ENCODE assay signal across 10 cellular contexts in the genomic region with DNA sequence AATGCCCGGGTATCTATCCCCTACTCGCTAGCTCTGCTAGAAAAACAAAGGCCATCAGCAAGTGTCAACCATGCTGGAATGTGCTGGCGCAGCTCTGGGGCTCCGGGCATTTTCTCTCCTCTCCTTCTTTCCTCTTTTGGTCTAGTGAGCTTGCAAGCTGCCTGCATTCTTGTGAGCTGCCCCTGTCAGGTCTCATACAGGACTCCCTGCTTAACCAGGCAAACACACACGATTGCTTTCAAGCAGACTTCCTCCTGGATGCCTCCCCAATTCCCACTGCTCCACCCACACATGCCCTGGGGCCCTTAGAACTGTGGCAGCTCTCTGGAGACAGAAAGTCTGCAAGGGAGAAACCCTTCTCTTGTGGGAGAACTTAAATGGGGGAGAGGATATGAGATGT. TPM values are rescaled to one million over a fixed set of nuclear protein-coding genes. Genes with fewer than 3 reads are reported as not detected.
DNase-seq lines count a peak whose midpoint lies in the region; TF ChIP-seq lines count a peak whose summit lies in the region.
"Had no signal": no experiment of that assay in that cellular context is flagged by ENCODE, and none has a peak within 500 bp of the region (broad histone marks: within the 10 kb centered on the region; RNA-seq: fewer than 3 reads in every experiment).

No MANE protein-coding gene starts in this region.

- TF ChIP-seq CTCF in Calu3 (IDR thresholded peaks at IDR 0.05; ENCODE audit: unreplicated experiment) (no peak), endothelial cell (IDR thresholded peaks at IDR 0.05; ENCODE audit: unreplicated experiment) (no peak)

- no peak overlapping the region for H4K8ac ChIP-seq in neuronal stem cell (ENCODE audit: low read depth, low read length)

- H3K9ac ChIP-seq in NT2/D1 (ENCODE audit: insufficient read length, low read depth) (no peak overlapping the region), neuronal stem cell (ENCODE audit: low read depth, low read length, poor library complexity) (no peak overlapping the region)

- no peak overlapping the region for H3K4me3 Mint-ChIP-seq in Calu3 (ENCODE audit: low read depth, unreplicated experiment)
- H3K4me3 Mint-ChIP-seq in endothelial cell (ENCODE audit: unreplicated experiment), result no peak overlapping the region
- H3K4me3 Mint-ChIP-seq: memory B cell had no signal

- intact Hi-C loops in Calu3 (cut with micrococcal nuclease; ENCODE audit: unreplicated experiment), result loop anchor here (5.0 kb wide), 1 partner anchor 45 kb away; no protein-coding TSS in a partner anchor

- H3K36me3 ChIP-seq in NT2/D1 (ENCODE audit: insufficient read depth, insufficient read length, low read length) (no peaks in the 10 kb centered on the region), neuronal stem cell (replicated peaks in 1 of 2; ENCODE audit: control insufficient read depth in 2 of 2, insufficient read depth in 2 of 2, low read length in 2 of 2) (no peaks in the 10 kb centered on the region)

- no peak overlapping the region for H3K14ac ChIP-seq in neuronal stem cell (ENCODE audit: low read length)

- H3K4me3 ChIP-seq in NT2/D1 (ENCODE audit: insufficient read length, low read depth), result no peak overlapping the region
- peak overlapping the region in 1 of 2 donors; percentile 23 for H3K4me3 ChIP-seq in neuronal stem cell (ENCODE audit: low read length in 2 of 2)

- no peak overlapping the region for H2BK5ac ChIP-seq in neuronal stem cell (ENCODE audit: low read length)

- peak overlapping the region; percentile 88 for H2AFZ ChIP-seq in neuronal stem cell (ENCODE audit: low read length)

- H3K4me1 ChIP-seq in NT2/D1 (ENCODE audit: insufficient read depth, insufficient read length) (peaks cover 10% of the 10 kb centered on the region), neuronal stem cell (ENCODE audit: control insufficient read depth in 2 of 2, insufficient read depth in 1 of 2, low read depth in 1 of 2, low read length in 2 of 2) (peaks cover 2 to 6% of the 10 kb centered on the region in 2 donors)

- no peak overlapping the region for H2BK15ac ChIP-seq in neuronal stem cell (ENCODE audit: low read length)

- no peak overlapping the region for H3K18ac ChIP-seq in neuronal stem cell (ENCODE audit: low read length)

- no peak overlapping the region for H2BK12ac ChIP-seq in neuronal stem cell (ENCODE audit: low read length)

- BruUV-seq in Calu3 (replicated peaks; lab: Mats Ljungman, UMichigan), result no TSS peak

- H4K91ac ChIP-seq in neuronal stem cell (ENCODE audit: low read depth, low read length, poor library complexity), result no peak overlapping the region

- no peak overlapping the region for H2BK120ac ChIP-seq in neuronal stem cell (ENCODE audit: low read depth, low read length)

- no peak overlapping the region for H2AK5ac ChIP-seq in neuronal stem cell (ENCODE audit: low read depth, low read length)

- H3K36me3 Mint-ChIP-seq in Calu3 (ENCODE audit: insufficient read depth, unreplicated experiment) (no peaks in the 10 kb centered on the region), endothelial cell (ENCODE audit: low read depth, unreplicated experiment) (no peaks in the 10 kb centered on the region)
- H3K36me3 Mint-ChIP-seq: memory B cell had no signal

- H3K79me1 ChIP-seq in neuronal stem cell (ENCODE audit: low read depth, low read length), result no peaks in the 10 kb centered on the region

- CTCF ChIA-PET in Calu3 (lab: Charles Lee), result interaction anchor here (0.9 to 1.4 kb wide), 4 partner anchors 9 to 46 kb away, joined by 3 to 5 read pairs (median 4); no protein-coding TSS in a partner anchor

- H3K27me3 ChIP-seq in NT2/D1 (ENCODE audit: insufficient read depth, insufficient read length), result no peaks in the 10 kb centered on the region
- H3K27me3 ChIP-seq in neuronal stem cell (ENCODE audit: control insufficient read depth in 3 of 3, insufficient read depth in 3 of 3, low read depth in 1 of 3, low read length in 3 of 3), result peaks cover 0 to 26% (median 0%) of the 10 kb centered on the region in 3 experiments

- H3K23ac ChIP-seq in neuronal stem cell (ENCODE audit: low read depth, low read length, poor library complexity), result no peak overlapping the region

- H3K4me2 ChIP-seq in neuronal stem cell (ENCODE audit: insufficient read depth, low read length, poor library complexity, severe bottlenecking), result no peak overlapping the region

- H3K9me3 ChIP-seq in NT2/D1 (ENCODE audit: insufficient read depth, low read length) (no peaks in the 10 kb centered on the region), neuronal stem cell (replicated peaks in 1 of 2; ENCODE audit: control insufficient read depth in 2 of 2, insufficient read depth in 1 of 2, low read depth in 1 of 2, low read length in 2 of 2) (no peaks in the 10 kb centered on the region)

- H3K9me3 Mint-ChIP-seq in Calu3 (ENCODE audit: low read depth, unreplicated experiment) (no peaks in the 10 kb centered on the region), endothelial cell (ENCODE audit: unreplicated experiment) (no peaks in the 10 kb centered on the region)
- H3K9me3 Mint-ChIP-seq: memory B cell had no signal

- DNase-seq in Calu3, result peak; percentile 38
- DNase-seq in NT2/D1 (ENCODE audit: low read depth, low spot score), result peak; percentile 84
- DNase-seq in endothelial cell (ENCODE audit: low spot score), result peak; percentile 21
- DNase-seq in neuronal stem cell (ENCODE audit: low spot score), result peak; percentile 58
- no peak for DNase-seq in NCI-H187 (lab: John Stamatoyannopoulos, UW)
- no peak for DNase-seq in NCI-H82 (lab: John Stamatoyannopoulos, UW)
- DNase-seq in amygdala (lab: John Stamatoyannopoulos, UW), result no peak
- no peak for DNase-seq in cerebellar nuclear complex (lab: John Stamatoyannopoulos, UW)
- DNase-seq: NCI-H1436 had no signal

- no peaks in the 10 kb centered on the region for H3K27me3 Mint-ChIP-seq in Calu3 (ENCODE audit: unreplicated experiment)
- peaks cover 1% of the 10 kb centered on the region for H3K27me3 Mint-ChIP-seq in endothelial cell (ENCODE audit: unreplicated experiment)

- no CpG with 5 or more reads among the region's 5 CpGs for WGBS in neuronal stem cell (ENCODE audit: extremely low coverage in 2 of 2, insufficient read length in 2 of 2, insufficient replicate concordance in 1 of 2), 2 donors

- H3K4me1 Mint-ChIP-seq in Calu3 (ENCODE audit: low read depth, unreplicated experiment) (peaks cover 45% of the 10 kb centered on the region), endothelial cell (ENCODE audit: unreplicated experiment) (peaks cover 9% of the 10 kb centered on the region)
- H3K4me1 Mint-ChIP-seq: memory B cell had no signal

- peak overlapping the region; percentile 73 for H3K27ac ChIP-seq in neuronal stem cell (replicated peaks; ENCODE audit: low read length)

- H3K27ac Mint-ChIP-seq in Calu3 (ENCODE audit: unreplicated experiment) (peak overlapping the region; percentile 11), endothelial cell (ENCODE audit: unreplicated experiment) (peak overlapping the region; percentile 14)
- H3K27ac Mint-ChIP-seq: memory B cell had no signal

- H3K4ac ChIP-seq in neuronal stem cell (ENCODE audit: low read length), result no peak overlapping the region

RNA-seq across cellular contexts. Expression of a gene that starts 35.7 kb away (rescaled TPM):
- 65.3 and 84.6 TPM in 2 replicates for total RNA-seq in Calu3 (2022)
- total RNA-seq in endothelial cell (ENCODE audit: unreplicated experiment), result 81.2 TPM
- polyA plus RNA-seq in neuronal stem cell (2013, experiment 1 of 2), result 34.2 TPM
- polyA plus RNA-seq in neuronal stem cell (2013, experiment 2 of 2), result 36.7 TPM

RNA-seq across cellular contexts. Expression of a gene that starts 53.4 kb away (rescaled TPM):
- total RNA-seq in Calu3 (2022) (29.2 TPM in 2 replicates), endothelial cell (ENCODE audit: unreplicated experiment) (23.7 TPM)
- polyA plus RNA-seq in neuronal stem cell (2013, experiment 1 of 2), result 24.2 TPM
- polyA plus RNA-seq in neuronal stem cell (2013, experiment 2 of 2), result 23.2 TPM

Comparison
In these comparisons a context has a peak if more than half of its experiments do, and no peak if none do; other contexts are left out.
1. DNase-seq: peak in Calu3 (single experiment), NT2/D1 (single experiment), endothelial cell (single experiment) and neuronal stem cell (single experiment); none in NCI-H187 (0 of 2), NCI-H82 (single experiment), amygdala (0 of 56) and cerebellar nuclear complex (0 of 2).